Comparison of ENCODE assay signal across 1 cellular context in genomic region chr1:40090652-40091355, GRCh38.
TF ChIP-seq lines count a peak whose summit lies in the region.

No MANE protein-coding gene starts in this region.

TF ChIP-seq in endothelial cell of umbilical vein, 7 proteins besides CTCF, POLR2A, EP300 and RAD21:
- TF ChIP-seq, protein P1, sequence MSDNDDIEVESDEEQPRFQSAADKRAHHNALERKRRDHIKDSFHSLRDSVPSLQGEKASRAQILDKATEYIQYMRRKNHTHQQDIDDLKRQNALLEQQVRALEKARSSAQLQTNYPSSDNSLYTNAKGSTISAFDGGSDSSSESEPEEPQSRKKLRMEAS (IDR thresholded peaks at IDR 0.05; ENCODE audit: insufficient read depth, insufficient read length) = no peak
- TF ChIP-seq EZH2 (IDR thresholded peaks at IDR 0.05; ENCODE audit: borderline replicate concordance, low read depth, low read length, severe bottlenecking) = no peak
- TF ChIP-seq POLR2AphosphoS5 (IDR thresholded peaks at IDR 0.05; ENCODE audit: insufficient read depth, low read depth, low read length) = no peak
- TF ChIP-seq MYC (IDR thresholded peaks at IDR 0.05; ENCODE audit: low read depth, low read length) = no peak
- peak; percentile 23 for TF ChIP-seq FOS (IDR thresholded peaks at IDR 0.05; ENCODE audit: borderline replicate concordance, insufficient read depth, low read length)
- TF ChIP-seq JUN (IDR thresholded peaks at IDR 0.05; ENCODE audit: borderline replicate concordance, insufficient read depth, insufficient read length, low read depth) = peak; percentile 24
- TF ChIP-seq GATA2 (IDR thresholded peaks at IDR 0.05; ENCODE audit: insufficient read depth, insufficient read length, low read depth, low read length) = no peak
